ENCODE assay signal across 1 cellular context in the genomic region with DNA sequence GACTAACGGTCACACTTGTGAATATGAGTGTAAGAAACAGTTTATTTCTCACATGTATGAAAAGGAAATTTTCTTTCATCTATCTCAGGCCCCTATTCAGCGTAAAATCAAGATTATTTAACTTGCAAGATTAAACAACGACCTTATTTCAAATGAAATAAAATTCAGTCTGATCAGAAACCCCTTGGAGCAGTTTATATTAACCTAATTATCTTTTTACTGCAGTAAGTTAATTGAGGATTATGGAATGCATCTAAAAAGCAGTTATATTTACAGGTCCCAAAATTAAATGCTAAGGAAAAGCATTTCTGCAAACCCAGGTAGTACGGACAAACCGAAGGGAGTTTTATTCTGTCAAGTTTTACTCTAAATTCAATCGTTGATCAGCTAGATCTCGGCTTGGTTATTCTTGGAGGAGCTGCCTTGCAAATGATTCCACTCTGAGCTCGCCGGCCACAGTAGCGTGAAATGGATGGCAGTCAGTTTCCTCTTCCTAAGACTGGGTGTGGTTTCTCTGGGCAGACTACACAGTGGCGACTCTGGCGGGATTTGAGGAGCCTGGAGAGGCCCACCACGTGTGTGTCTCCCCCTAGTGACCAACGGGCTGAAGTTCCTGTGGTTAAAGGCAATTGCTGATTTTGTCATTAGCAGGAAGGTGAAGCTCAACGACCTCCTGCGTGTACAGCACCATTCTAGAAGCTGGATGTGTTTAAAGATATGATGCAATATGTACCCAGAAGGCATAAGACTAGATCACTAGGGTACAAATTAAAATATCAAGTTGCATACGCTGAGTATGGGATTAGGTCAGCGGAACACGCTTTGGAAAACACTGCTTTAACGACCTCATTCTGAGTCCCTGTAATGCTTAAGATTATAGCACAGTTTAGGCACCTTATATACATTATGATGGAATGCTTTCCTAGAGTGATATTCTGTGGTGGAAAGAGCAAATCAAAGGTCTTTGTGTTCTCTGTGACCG.
TF ChIP-seq lines count a peak whose summit lies in the region.

No MANE protein-coding gene starts in this region.

TF ChIP-seq in HEK293, 187 proteins besides CTCF, POLR2A, EP300 and RAD21 (continued from another document and continues in another):
- TF ChIP-seq, protein P1, sequence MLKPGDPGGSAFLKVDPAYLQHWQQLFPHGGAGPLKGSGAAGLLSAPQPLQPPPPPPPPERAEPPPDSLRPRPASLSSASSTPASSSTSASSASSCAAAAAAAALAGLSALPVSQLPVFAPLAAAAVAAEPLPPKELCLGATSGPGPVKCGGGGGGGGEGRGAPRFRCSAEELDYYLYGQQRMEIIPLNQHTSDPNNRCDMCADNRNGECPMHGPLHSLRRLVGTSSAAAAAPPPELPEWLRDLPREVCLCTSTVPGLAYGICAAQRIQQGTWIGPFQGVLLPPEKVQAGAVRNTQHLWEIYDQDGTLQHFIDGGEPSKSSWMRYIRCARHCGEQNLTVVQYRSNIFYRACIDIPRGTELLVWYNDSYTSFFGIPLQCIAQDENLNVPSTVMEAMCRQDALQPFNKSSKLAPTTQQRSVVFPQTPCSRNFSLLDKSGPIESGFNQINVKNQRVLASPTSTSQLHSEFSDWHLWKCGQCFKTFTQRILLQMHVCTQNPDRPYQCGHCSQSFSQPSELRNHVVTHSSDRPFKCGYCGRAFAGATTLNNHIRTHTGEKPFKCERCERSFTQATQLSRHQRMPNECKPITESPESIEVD (tag by site-specific recombination; IDR thresholded peaks at IDR 0.05), result peak; percentile 71
- TF ChIP-seq EGR2 (tag by site-specific recombination; IDR thresholded peaks at IDR 0.05; ENCODE audit: low read depth) (no peak), ZNF707 (tag by site-specific recombination; IDR thresholded peaks at IDR 0.05) (no peak), ZNF48 (tag by site-specific recombination; IDR thresholded peaks at IDR 0.05) (no peak), ZNF157 (tag by site-specific recombination; IDR thresholded peaks at IDR 0.05) (no peak), ZSCAN23 (tag by site-specific recombination; IDR thresholded peaks at IDR 0.05) (peak; percentile 64; the same call in 1 of the 2 replicates), ZFP69B (tag by site-specific recombination; IDR thresholded peaks at IDR 0.05) (peak; percentile 84), MEIS1 (CRISPR knock-in tag; IDR thresholded peaks at IDR 0.05; ENCODE audit: borderline replicate concordance) (no peak), ZBTB8A (tag by site-specific recombination; IDR thresholded peaks at IDR 0.05) (peak; percentile 82), SETDB1 (IDR thresholded peaks at IDR 0.05; ENCODE audit: insufficient read length, low read length) (peak; percentile 26), REPIN1 (tag by site-specific recombination; IDR thresholded peaks at IDR 0.05; ENCODE audit: low read depth) (no peak), ZNF843 (tag by site-specific recombination; IDR thresholded peaks at IDR 0.05) (peak; percentile 90)
- TF ChIP-seq, protein P2, sequence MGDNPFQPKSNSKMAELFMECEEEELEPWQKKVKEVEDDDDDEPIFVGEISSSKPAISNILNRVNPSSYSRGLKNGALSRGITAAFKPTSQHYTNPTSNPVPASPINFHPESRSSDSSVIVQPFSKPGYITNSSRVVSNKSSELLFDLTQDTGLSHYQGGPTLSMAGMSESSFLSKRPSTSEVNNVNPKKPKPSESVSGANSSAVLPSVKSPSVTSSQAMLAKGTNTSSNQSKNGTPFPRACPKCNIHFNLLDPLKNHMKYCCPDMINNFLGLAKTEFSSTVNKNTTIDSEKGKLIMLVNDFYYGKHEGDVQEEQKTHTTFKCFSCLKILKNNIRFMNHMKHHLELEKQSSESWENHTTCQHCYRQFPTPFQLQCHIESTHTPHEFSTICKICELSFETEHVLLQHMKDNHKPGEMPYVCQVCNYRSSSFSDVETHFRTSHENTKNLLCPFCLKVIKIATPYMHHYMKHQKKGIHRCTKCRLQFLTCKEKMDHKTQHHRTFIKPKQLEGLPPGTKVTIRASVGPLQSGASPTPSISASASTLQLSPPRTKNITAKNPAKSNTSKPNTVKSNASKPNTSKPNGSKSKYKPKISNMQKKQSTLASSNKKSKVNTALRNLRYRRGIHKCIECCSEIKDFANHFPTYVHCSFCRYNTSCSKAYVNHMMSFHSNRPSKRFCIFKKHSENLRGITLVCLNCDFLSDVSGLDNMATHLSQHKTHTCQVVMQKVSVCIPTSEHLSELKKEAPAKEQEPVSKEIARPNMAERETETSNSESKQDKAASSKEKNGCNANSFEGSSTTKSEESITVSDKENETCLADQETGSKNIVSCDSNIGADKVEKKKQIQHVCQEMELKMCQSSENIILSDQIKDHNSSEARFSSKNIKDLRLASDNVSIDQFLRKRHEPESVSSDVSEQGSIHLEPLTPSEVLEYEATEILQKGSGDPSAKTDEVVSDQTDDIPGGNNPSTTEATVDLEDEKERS (tag by site-specific recombination; IDR thresholded peaks at IDR 0.05), result no peak
- TF ChIP-seq, protein P3, sequence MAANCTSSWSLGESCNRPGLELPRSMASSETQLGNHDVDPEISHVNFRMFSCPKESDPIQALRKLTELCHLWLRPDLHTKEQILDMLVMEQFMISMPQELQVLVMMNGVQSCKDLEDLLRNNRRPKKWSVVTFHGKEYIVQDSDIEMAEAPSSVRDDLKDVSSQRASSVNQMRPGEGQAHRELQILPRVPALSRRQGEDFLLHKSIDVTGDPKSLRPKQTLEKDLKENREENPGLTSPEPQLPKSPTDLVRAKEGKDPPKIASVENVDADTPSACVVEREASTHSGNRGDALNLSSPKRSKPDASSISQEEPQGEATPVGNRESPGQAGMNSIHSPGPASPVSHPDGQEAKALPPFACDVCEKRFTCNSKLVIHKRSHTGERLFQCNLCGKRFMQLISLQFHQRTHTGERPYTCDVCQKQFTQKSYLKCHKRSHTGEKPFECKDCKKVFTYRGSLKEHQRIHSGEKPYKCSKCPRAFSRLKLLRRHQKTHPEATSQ (tag by site-specific recombination; IDR thresholded peaks at IDR 0.05), result no peak
- TF ChIP-seq, protein P4, sequence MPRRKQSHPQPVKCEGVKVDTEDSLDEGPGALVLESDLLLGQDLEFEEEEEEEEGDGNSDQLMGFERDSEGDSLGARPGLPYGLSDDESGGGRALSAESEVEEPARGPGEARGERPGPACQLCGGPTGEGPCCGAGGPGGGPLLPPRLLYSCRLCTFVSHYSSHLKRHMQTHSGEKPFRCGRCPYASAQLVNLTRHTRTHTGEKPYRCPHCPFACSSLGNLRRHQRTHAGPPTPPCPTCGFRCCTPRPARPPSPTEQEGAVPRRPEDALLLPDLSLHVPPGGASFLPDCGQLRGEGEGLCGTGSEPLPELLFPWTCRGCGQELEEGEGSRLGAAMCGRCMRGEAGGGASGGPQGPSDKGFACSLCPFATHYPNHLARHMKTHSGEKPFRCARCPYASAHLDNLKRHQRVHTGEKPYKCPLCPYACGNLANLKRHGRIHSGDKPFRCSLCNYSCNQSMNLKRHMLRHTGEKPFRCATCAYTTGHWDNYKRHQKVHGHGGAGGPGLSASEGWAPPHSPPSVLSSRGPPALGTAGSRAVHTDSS (tag by site-specific recombination; IDR thresholded peaks at IDR 0.05), result 0 out of 2 replicates have a peak, but pooled peaks have one; percentile 17
- TF ChIP-seq, protein P5, sequence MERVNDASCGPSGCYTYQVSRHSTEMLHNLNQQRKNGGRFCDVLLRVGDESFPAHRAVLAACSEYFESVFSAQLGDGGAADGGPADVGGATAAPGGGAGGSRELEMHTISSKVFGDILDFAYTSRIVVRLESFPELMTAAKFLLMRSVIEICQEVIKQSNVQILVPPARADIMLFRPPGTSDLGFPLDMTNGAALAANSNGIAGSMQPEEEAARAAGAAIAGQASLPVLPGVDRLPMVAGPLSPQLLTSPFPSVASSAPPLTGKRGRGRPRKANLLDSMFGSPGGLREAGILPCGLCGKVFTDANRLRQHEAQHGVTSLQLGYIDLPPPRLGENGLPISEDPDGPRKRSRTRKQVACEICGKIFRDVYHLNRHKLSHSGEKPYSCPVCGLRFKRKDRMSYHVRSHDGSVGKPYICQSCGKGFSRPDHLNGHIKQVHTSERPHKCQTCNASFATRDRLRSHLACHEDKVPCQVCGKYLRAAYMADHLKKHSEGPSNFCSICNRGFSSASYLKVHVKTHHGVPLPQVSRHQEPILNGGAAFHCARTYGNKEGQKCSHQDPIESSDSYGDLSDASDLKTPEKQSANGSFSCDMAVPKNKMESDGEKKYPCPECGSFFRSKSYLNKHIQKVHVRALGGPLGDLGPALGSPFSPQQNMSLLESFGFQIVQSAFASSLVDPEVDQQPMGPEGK (tag by site-specific recombination; IDR thresholded peaks at IDR 0.05), result peak; percentile 70
- TF ChIP-seq, protein P6, sequence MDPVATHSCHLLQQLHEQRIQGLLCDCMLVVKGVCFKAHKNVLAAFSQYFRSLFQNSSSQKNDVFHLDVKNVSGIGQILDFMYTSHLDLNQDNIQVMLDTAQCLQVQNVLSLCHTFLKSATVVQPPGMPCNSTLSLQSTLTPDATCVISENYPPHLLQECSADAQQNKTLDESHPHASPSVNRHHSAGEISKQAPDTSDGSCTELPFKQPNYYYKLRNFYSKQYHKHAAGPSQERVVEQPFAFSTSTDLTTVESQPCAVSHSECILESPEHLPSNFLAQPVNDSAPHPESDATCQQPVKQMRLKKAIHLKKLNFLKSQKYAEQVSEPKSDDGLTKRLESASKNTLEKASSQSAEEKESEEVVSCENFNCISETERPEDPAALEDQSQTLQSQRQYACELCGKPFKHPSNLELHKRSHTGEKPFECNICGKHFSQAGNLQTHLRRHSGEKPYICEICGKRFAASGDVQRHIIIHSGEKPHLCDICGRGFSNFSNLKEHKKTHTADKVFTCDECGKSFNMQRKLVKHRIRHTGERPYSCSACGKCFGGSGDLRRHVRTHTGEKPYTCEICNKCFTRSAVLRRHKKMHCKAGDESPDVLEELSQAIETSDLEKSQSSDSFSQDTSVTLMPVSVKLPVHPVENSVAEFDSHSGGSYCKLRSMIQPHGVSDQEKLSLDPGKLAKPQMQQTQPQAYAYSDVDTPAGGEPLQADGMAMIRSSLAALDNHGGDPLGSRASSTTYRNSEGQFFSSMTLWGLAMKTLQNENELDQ (tag by site-specific recombination; IDR thresholded peaks at IDR 0.05; ENCODE audit: low read depth), result no peak
- TF ChIP-seq, protein P7, sequence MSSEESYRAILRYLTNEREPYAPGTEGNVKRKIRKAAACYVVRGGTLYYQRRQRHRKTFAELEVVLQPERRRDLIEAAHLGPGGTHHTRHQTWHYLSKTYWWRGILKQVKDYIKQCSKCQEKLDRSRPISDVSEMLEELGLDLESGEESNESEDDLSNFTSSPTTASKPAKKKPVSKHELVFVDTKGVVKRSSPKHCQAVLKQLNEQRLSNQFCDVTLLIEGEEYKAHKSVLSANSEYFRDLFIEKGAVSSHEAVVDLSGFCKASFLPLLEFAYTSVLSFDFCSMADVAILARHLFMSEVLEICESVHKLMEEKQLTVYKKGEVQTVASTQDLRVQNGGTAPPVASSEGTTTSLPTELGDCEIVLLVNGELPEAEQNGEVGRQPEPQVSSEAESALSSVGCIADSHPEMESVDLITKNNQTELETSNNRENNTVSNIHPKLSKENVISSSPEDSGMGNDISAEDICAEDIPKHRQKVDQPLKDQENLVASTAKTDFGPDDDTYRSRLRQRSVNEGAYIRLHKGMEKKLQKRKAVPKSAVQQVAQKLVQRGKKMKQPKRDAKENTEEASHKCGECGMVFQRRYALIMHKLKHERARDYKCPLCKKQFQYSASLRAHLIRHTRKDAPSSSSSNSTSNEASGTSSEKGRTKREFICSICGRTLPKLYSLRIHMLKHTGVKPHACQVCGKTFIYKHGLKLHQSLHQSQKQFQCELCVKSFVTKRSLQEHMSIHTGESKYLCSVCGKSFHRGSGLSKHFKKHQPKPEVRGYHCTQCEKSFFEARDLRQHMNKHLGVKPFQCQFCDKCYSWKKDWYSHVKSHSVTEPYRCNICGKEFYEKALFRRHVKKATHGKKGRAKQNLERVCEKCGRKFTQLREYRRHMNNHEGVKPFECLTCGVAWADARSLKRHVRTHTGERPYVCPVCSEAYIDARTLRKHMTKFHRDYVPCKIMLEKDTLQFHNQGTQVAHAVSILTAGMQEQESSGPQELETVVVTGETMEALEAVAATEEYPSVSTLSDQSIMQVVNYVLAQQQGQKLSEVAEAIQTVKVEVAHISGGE (tag by site-specific recombination; conservative IDR thresholded peaks at IDR 0.05; ENCODE audit: low read depth), result no peak
- TF ChIP-seq, protein P8, sequence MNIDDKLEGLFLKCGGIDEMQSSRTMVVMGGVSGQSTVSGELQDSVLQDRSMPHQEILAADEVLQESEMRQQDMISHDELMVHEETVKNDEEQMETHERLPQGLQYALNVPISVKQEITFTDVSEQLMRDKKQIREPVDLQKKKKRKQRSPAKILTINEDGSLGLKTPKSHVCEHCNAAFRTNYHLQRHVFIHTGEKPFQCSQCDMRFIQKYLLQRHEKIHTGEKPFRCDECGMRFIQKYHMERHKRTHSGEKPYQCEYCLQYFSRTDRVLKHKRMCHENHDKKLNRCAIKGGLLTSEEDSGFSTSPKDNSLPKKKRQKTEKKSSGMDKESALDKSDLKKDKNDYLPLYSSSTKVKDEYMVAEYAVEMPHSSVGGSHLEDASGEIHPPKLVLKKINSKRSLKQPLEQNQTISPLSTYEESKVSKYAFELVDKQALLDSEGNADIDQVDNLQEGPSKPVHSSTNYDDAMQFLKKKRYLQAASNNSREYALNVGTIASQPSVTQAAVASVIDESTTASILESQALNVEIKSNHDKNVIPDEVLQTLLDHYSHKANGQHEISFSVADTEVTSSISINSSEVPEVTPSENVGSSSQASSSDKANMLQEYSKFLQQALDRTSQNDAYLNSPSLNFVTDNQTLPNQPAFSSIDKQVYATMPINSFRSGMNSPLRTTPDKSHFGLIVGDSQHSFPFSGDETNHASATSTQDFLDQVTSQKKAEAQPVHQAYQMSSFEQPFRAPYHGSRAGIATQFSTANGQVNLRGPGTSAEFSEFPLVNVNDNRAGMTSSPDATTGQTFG (tag by site-specific recombination; IDR thresholded peaks at IDR 0.05; ENCODE audit: borderline replicate concordance), result no peak
- TF ChIP-seq, protein P9, sequence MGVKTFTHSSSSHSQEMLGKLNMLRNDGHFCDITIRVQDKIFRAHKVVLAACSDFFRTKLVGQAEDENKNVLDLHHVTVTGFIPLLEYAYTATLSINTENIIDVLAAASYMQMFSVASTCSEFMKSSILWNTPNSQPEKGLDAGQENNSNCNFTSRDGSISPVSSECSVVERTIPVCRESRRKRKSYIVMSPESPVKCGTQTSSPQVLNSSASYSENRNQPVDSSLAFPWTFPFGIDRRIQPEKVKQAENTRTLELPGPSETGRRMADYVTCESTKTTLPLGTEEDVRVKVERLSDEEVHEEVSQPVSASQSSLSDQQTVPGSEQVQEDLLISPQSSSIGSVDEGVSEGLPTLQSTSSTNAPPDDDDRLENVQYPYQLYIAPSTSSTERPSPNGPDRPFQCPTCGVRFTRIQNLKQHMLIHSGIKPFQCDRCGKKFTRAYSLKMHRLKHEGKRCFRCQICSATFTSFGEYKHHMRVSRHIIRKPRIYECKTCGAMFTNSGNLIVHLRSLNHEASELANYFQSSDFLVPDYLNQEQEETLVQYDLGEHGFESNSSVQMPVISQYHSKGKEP (tag by site-specific recombination; IDR thresholded peaks at IDR 0.05), result peak; percentile 85
- TF ChIP-seq, protein P10, sequence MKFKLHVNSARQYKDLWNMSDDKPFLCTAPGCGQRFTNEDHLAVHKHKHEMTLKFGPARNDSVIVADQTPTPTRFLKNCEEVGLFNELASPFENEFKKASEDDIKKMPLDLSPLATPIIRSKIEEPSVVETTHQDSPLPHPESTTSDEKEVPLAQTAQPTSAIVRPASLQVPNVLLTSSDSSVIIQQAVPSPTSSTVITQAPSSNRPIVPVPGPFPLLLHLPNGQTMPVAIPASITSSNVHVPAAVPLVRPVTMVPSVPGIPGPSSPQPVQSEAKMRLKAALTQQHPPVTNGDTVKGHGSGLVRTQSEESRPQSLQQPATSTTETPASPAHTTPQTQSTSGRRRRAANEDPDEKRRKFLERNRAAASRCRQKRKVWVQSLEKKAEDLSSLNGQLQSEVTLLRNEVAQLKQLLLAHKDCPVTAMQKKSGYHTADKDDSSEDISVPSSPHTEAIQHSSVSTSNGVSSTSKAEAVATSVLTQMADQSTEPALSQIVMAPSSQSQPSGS (tag by site-specific recombination; IDR thresholded peaks at IDR 0.05; ENCODE audit: low read depth), result peak; percentile 93
